Comparison of ENCODE assay signal across 8 cellular contexts in the genomic region with DNA sequence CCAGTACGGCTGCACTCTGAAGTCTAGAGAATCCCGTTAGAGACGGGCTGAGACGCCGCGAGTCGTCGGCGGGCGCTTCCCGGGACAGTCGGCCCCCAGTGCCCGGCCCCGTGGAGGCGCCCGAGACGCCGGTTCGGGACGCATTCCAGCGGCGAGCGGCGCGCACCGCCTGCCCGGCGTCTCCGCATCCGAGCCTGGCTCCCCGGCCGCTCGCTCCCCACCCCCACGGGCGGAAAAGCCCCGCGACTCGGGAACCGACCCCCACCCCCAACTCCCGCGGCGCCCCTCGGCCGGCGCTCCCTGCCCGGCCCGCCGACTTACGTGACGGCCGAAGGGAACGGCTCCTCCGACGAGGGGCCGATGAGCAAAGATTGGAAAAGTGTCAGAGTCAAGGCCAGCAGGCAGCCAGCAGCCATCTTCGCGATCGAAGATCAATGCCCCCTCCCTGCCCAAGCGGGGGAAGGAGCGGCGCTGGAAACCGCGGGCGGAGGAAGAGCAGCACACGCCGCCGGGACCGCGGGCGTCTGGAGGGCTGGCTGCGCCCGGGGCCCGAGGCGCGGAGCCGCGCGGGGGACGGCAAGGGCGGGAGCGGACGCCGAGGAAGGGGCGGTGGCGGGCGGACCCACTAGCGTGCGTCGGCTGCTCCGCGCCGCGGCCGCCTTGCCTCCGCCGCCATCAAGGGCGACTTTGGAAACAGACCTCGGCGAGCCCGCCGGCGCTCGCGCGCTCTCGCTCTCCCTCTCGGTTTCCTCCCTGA. TPM values are rescaled to one million over a fixed set of nuclear protein-coding genes. Genes with fewer than 3 reads are reported as not detected.
DNase-seq lines count a peak whose midpoint lies in the region; ATAC-seq and TF ChIP-seq lines count a peak whose summit lies in the region.

Gene CACNA2D1, minus strand, starts transcription at position 734 of the 757 bp plus-strand sequence.

- H2AK5ac ChIP-seq in IMR-90 (ENCODE audit: low read depth, low read length), result peak within 1 kb of the TSS; percentile 55; the same call in 1 of the 2 replicates

- WGBS in IMR-90 (ENCODE audit: extremely low coverage in 2 of 2, insufficient read length in 1 of 2), 2 experiments, result 0% methylated on average over 43 of the region's 107 CpGs; no CpG with 5 or more reads in 1 of the 2 experiments
- 0 to 2% (median 1%) methylated on average over 39 to 107 of the region's 107 CpGs for WGBS in heart left ventricle, 4 donors

- H3K27ac ChIP-seq in IMR-90 (ENCODE audit: insufficient read depth, low read length) (peak within 1 kb of the TSS; percentile 98), heart left ventricle (peak within 1 kb of the TSS; percentile 85 to 96 (median 92)), parathyroid adenoma (peak within 1 kb of the TSS; percentile 79)

- peak within 1 kb of the TSS; percentile 88 for H2BK5ac ChIP-seq in IMR-90 (ENCODE audit: low read depth, low read length, poor library complexity, severe bottlenecking)

- H3K4me3 ChIP-seq in IMR-90 (ENCODE audit: insufficient read depth, low read depth, low read length) (peak within 1 kb of the TSS; percentile 96), adipocyte (ENCODE audit: low read length) (peak within 1 kb of the TSS; percentile 96), heart left ventricle (peak within 1 kb of the TSS; percentile 57 to 88 (median 77)), parathyroid adenoma (ENCODE audit: low read depth, low read length) (peak within 1 kb of the TSS; percentile 48)

- in situ Hi-C loops in IMR-90 (cut with MboI; ENCODE audit: low sequenced_read_pairs), result no loop called here

- H3K9me3 ChIP-seq in IMR-90 (ENCODE audit: control insufficient read depth, insufficient read depth, low read length), result no peaks in the 10 kb centered on the region
- H3K9me3 ChIP-seq in adipocyte (ENCODE audit: control insufficient read depth, low read length), result no peaks in the 10 kb centered on the region
- no peaks in the 10 kb centered on the region for H3K9me3 ChIP-seq in heart left ventricle
- no peaks in the 10 kb centered on the region for H3K9me3 ChIP-seq in parathyroid adenoma (ENCODE audit: control insufficient read depth, low read length)

- H3K18ac ChIP-seq in IMR-90 (ENCODE audit: low read depth, low read length), result peak within 1 kb of the TSS; percentile 74; the same call in 1 of the 2 replicates

- TSS peak; percentile 73 for BruUV-seq in IMR-90 (replicated peaks; lab: Mats Ljungman, UMichigan)

- peak within 1 kb of the TSS; percentile 69; the same call in 1 of the 3 replicates for H2BK15ac ChIP-seq in IMR-90 (ENCODE audit: low read depth, low read length)

- peak within 1 kb of the TSS; percentile 84 for H2BK120ac ChIP-seq in IMR-90 (ENCODE audit: low read depth, low read length)

- H3K9ac ChIP-seq in IMR-90 (ENCODE audit: low read depth, low read length) (peak within 1 kb of the TSS; percentile 94), adipocyte (ENCODE audit: low read length) (peak within 1 kb of the TSS; percentile 94), parathyroid adenoma (no peak within 1 kb of the TSS)

- H3K79me2 ChIP-seq in parathyroid adenoma, result no peaks in the 10 kb centered on the region

- TF ChIP-seq CTCF in IMR-90 (conservative IDR thresholded peaks at IDR 0.05; ENCODE audit: low read depth, low read length), result no peak
- TF ChIP-seq CTCF in heart left ventricle (IDR thresholded peaks at IDR 0.05), result peak in 2 of 12 donors; percentile 3 to 14
- no peak for TF ChIP-seq CTCF in parathyroid adenoma (IDR thresholded peaks at IDR 0.05)

- H4K20me1 ChIP-seq in IMR-90 (ENCODE audit: insufficient read depth, low read length), result no peaks in the 10 kb centered on the region

- POLR2A ChIA-PET in IMR-90 (lab: Charles Lee; ENCODE audit: unreplicated experiment), result no interaction called here

- intact Hi-C loops in IMR-90 (cut with micrococcal nuclease), result loop anchor here (5.0 kb wide), 2 partner anchors 211 to 391 kb away; no protein-coding TSS in a partner anchor
- intact Hi-C loops in heart left ventricle (cut with DNase I), result loop anchor here in 9 of 10 donors (2.0 to 10.0 kb wide), 11 partner anchors 24 to 278 kb away; no protein-coding TSS in a partner anchor

- peak within 1 kb of the TSS; percentile 27; the same call in 1 of the 2 replicates for H2BK20ac ChIP-seq in IMR-90 (ENCODE audit: low read depth, low read length)

- H3K56ac ChIP-seq in IMR-90 (ENCODE audit: extremely low read depth, insufficient read depth, low read length), result peak within 1 kb of the TSS; percentile 75

- peak within 1 kb of the TSS; percentile 80 for H2AK9ac ChIP-seq in IMR-90 (replicated peaks; ENCODE audit: low read depth, low read length, poor library complexity)

- H4K91ac ChIP-seq in IMR-90 (ENCODE audit: insufficient read depth, low read depth, low read length), result peak within 1 kb of the TSS; percentile 84

- H3K4me1 ChIP-seq in IMR-90 (ENCODE audit: control insufficient read depth, insufficient read depth, low read length) (peaks cover 2% of the 10 kb centered on the region), adipocyte (ENCODE audit: control insufficient read depth, insufficient read depth, low read length) (peaks cover 28% of the 10 kb centered on the region), heart left ventricle (peaks cover 0 to 36% (median 11%) of the 10 kb centered on the region in 12 donors), parathyroid adenoma (peaks cover 3% of the 10 kb centered on the region)

- H3K36me3 ChIP-seq in IMR-90 (ENCODE audit: control insufficient read depth, insufficient read depth, low read length) (no peaks in the 10 kb centered on the region), adipocyte (ENCODE audit: control insufficient read depth, insufficient read depth, low read length, severe bottlenecking) (no peaks in the 10 kb centered on the region), heart left ventricle (no peaks in the 10 kb centered on the region), parathyroid adenoma (ENCODE audit: control insufficient read depth, insufficient read depth, low read length) (no peaks in the 10 kb centered on the region)

- peaks cover 8 to 16% of the 10 kb centered on the region in 2 experiments for H3K79me1 ChIP-seq in IMR-90 (ENCODE audit: low read depth in 1 of 2, low read length in 2 of 2)

- H4K5ac ChIP-seq in IMR-90 (ENCODE audit: low read depth, low read length), result peak within 1 kb of the TSS; percentile 79

- H3K4ac ChIP-seq in IMR-90 (ENCODE audit: low read depth, low read length), result peak within 1 kb of the TSS; percentile 88

- dilution Hi-C loops in IMR-90 (cut with HindIII; ENCODE audit: low sequenced_read_pairs, unreplicated experiment), result no loop called here

- DNase-seq in NCI-H524 (lab: John Stamatoyannopoulos, UW) (peak; percentile 7 to 72), NCI-H524 treated with DMSO at 0.1 percent for 48 hours (lab: John Stamatoyannopoulos, UW) (no peak), IMR-90 (no peak), adipocyte (ENCODE audit: low read depth) (peak; percentile 81), heart left ventricle (peak; percentile 28 to 75 (median 49)), NCI-H1694 treated with DMSO at 0.1 percent for 48 hours (lab: John Stamatoyannopoulos, UW) (no peak), AML-193 (lab: John Stamatoyannopoulos, UW) (no peak)

- peak within 1 kb of the TSS; percentile 96 for H2AFZ ChIP-seq in IMR-90 (replicated peaks; ENCODE audit: low read length, poor library complexity)
- H2AFZ ChIP-seq in parathyroid adenoma, result peak within 1 kb of the TSS; percentile 95

- peak within 1 kb of the TSS; percentile 63 to 93; a peak in 3 of 4 replicates for H4K8ac ChIP-seq in IMR-90 (ENCODE audit: low read depth in 2 of 2, low read length in 2 of 2)

- CTCF ChIA-PET in IMR-90 (lab: Yijun Ruan, JAX), result interaction anchor here (0.6 kb wide), 1 partner anchor 1059 kb away, joined by 3 read pairs; no protein-coding TSS in a partner anchor

- H3K27me3 ChIP-seq in IMR-90 (ENCODE audit: control insufficient read depth, insufficient read depth, low read length), result no peaks in the 10 kb centered on the region
- H3K27me3 ChIP-seq in adipocyte (replicated peaks; ENCODE audit: control insufficient read depth, insufficient read depth, low read length), result no peaks in the 10 kb centered on the region
- peaks cover 0 to 36% (median 0%) of the 10 kb centered on the region in 9 donors for H3K27me3 ChIP-seq in heart left ventricle
- peaks cover 2% of the 10 kb centered on the region for H3K27me3 ChIP-seq in parathyroid adenoma (ENCODE audit: control insufficient read depth, insufficient read depth, low read length)

- H3K4me2 ChIP-seq in IMR-90 (ENCODE audit: low read depth, low read length) (peak within 1 kb of the TSS; percentile 91), parathyroid adenoma (ENCODE audit: low read length) (peak within 1 kb of the TSS; percentile 72)

- ATAC-seq in IMR-90 (ENCODE audit: low read depth) (peak; percentile 60), heart left ventricle (peak in 3 of 4 donors; percentile 50 to 71 (median 68))

- H3K23ac ChIP-seq in IMR-90 (ENCODE audit: low read depth, low read length), result peak within 1 kb of the TSS; percentile 89

- peak; percentile 53; the same call in 1 of the 2 replicates for TF ChIP-seq POLR2A in IMR-90 (IDR thresholded peaks at IDR 0.05; ENCODE audit: low read depth, low read length)
- TF ChIP-seq POLR2A in heart left ventricle (IDR thresholded peaks at IDR 0.05), result peak in 1 of 2 donors; percentile 23

- H3K14ac ChIP-seq in IMR-90 (replicated peaks; ENCODE audit: low read depth, low read length), result peak within 1 kb of the TSS; percentile 76

- H3K9me1 ChIP-seq in IMR-90 (ENCODE audit: insufficient read depth, low read length), result peaks cover 3% of the 10 kb centered on the region; the same call in 1 of the 2 replicates

- TF ChIP-seq RAD21 in IMR-90 (IDR thresholded peaks at IDR 0.05; ENCODE audit: low read length), result no peak; the same call in 1 of the 2 replicates

TF ChIP-seq in IMR-90, 13 proteins besides CTCF, POLR2A, EP300 and RAD21:
- TF ChIP-seq CHD1 (IDR thresholded peaks at IDR 0.05; ENCODE audit: low read depth, low read length), result no peak
- TF ChIP-seq MXI1 (IDR thresholded peaks at IDR 0.05; ENCODE audit: borderline replicate concordance, low read depth, low read length), result peak; percentile 13; the same call in 1 of the 2 replicates
- TF ChIP-seq SMC3 (IDR thresholded peaks at IDR 0.05; ENCODE audit: low read depth, low read length), result no peak
- TF ChIP-seq MAZ (IDR thresholded peaks at IDR 0.05; ENCODE audit: borderline replicate concordance, low read depth, low read length), result peak; percentile 32; the same call in 1 of the 2 replicates

RNA-seq across cellular contexts. Expression of gene CACNA2D1, which starts in this region (rescaled TPM):
- 21.9 and 32.2 TPM in 2 replicates for total RNA-seq in IMR-90 (2012; rRNA removed)
- polyA plus RNA-seq in IMR-90 (2012; rRNA removed), result 5.3 and 5.8 TPM in 2 replicates
- 1.0 TPM in 2 replicates for polyA plus RNA-seq in IMR-90 (2012; cell fraction: cytosol; rRNA removed)
- 1.3 and 6.1 TPM in 2 replicates for polyA plus RNA-seq in IMR-90 (2012; cell fraction: nucleus; rRNA removed; ENCODE audit: low replicate concordance)
- total RNA-seq in heart left ventricle, result 100 to 1,000 TPM in 2 of 9 donors, 10 to 100 TPM in 7; 39.1 to 122 (median 60.9) TPM
- 10 to 100 TPM; 13.5 to 20.9 TPM for polyA plus RNA-seq in heart left ventricle

Comparison
In these comparisons a context has a peak if more than half of its experiments do, and no peak if none do; other contexts are left out.
1. DNase-seq: peak in NCI-H524 (2 of 2), adipocyte (single experiment) and heart left ventricle (5 of 5); none in NCI-H524 treated with DMSO at 0.1 percent for 48 hours (single experiment), IMR-90 (single experiment), NCI-H1694 treated with DMSO at 0.1 percent for 48 hours (single experiment) and AML-193 (0 of 2).
2. Peak in every context shown above with its lines, with median percentiles within 50 percentile points of each other: H3K27ac ChIP-seq and H3K4me3 ChIP-seq.